ENCODE assay signal across 1 cellular context in the genomic region with DNA sequence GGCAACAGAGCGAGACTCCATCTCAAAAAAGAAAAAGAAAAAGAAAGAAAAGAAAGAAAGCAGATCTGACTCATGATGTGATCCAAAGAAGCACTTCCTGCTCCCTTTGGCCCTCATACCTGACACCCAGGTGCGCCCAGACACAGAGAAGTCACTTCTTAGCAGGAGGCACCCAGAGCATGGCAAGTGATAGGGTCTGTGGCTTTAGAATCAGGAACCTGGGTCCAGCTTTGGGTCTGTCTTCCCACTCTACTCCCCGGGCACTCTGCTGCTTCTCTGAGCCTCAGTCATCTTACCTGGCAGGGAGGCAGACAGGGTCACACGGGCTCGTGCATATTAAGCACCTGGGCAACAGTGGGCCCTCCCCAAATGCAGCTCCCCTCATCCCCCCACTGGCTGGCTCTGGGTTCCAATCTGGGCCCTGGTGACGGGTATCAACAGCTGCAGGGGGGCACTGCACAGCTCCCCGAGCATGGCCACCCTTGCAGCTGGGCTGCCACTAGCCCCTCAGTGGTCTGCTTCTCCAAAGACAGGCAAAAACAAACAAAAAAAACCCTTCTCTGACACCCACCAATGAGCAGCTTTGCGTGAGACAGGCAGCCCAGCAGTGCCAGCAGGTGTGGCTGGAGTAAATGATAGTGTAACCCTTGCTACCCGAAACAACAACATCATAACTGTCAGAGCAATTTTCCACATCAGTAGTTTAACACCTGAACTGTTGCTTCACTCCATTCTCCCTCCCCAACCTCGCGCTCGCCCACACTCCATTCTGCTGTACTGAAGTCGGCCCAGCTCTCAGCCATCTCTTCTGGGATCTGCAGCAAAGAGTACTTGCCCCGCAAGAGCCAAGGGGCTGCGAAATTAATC.
TF ChIP-seq lines count a peak whose summit lies in the region.

No MANE protein-coding gene starts in this region.

TF ChIP-seq in HEK293, 187 proteins besides CTCF, POLR2A, EP300 and RAD21 (continued from another document and continues in another):
- TF ChIP-seq ZBTB21 (tag by site-specific recombination; IDR thresholded peaks at IDR 0.05) (no peak), TCF7L2 (IDR thresholded peaks at IDR 0.05; ENCODE audit: borderline replicate concordance, low read depth, low read length) (no peak), ZNF629 (tag by site-specific recombination; IDR thresholded peaks at IDR 0.05) (peak; percentile 16; the same call in 1 of the 2 replicates), ZXDB (tag by site-specific recombination; IDR thresholded peaks at IDR 0.05) (peak; percentile 66; the same call in 1 of the 2 replicates), OVOL3 (tag by site-specific recombination; IDR thresholded peaks at IDR 0.05) (peak; percentile 98), ZNF416 (tag by site-specific recombination; IDR thresholded peaks at IDR 0.05) (no peak), ZNF391 (tag by site-specific recombination; IDR thresholded peaks at IDR 0.05; ENCODE audit: borderline replicate concordance, low read depth) (no peak; the same call in 1 of the 2 replicates), SP3 (tag by site-specific recombination; IDR thresholded peaks at IDR 0.05) (no peak), ZNF174 (tag by site-specific recombination; IDR thresholded peaks at IDR 0.05) (no peak), ZIC2 (tag by site-specific recombination; IDR thresholded peaks at IDR 0.05) (peak; percentile 91), ZNF704 (tag by site-specific recombination; IDR thresholded peaks at IDR 0.05) (no peak), ZNF121 (tag by site-specific recombination; IDR thresholded peaks at IDR 0.05) (0 out of 2 replicates have a peak, but pooled peaks have one; percentile 76), ZNF335 (tag by site-specific recombination; conservative IDR thresholded peaks at IDR 0.05) (no peak), ZBTB1 (tag by site-specific recombination; IDR thresholded peaks at IDR 0.05) (no peak), ZNF76 (tag by site-specific recombination; IDR thresholded peaks at IDR 0.05; ENCODE audit: borderline replicate concordance, low read depth) (no peak), ZNF146 (tag by site-specific recombination; IDR thresholded peaks at IDR 0.05) (no peak), ZNF791 (tag by site-specific recombination; IDR thresholded peaks at IDR 0.05) (no peak), ZNF404 (tag by site-specific recombination; IDR thresholded peaks at IDR 0.05) (no peak), MEIS1 (CRISPR knock-in tag; IDR thresholded peaks at IDR 0.05; ENCODE audit: borderline replicate concordance) (no peak), ZNF132 (tag by site-specific recombination; IDR thresholded peaks at IDR 0.05; ENCODE audit: borderline replicate concordance) (no peak), ZBTB48 (tag by site-specific recombination; IDR thresholded peaks at IDR 0.05) (peak; percentile 46; the same call in 1 of the 2 replicates), ZNF585B (tag by site-specific recombination; IDR thresholded peaks at IDR 0.05) (no peak), ZNF654 (tag by site-specific recombination; IDR thresholded peaks at IDR 0.05; ENCODE audit: low read depth) (no peak), ZNF248 (tag by site-specific recombination; IDR thresholded peaks at IDR 0.05) (no peak), GLI2 (tag by site-specific recombination; IDR thresholded peaks at IDR 0.05; ENCODE audit: borderline replicate concordance, low read depth) (no peak), ZNF114 (tag by site-specific recombination; IDR thresholded peaks at IDR 0.05) (no peak), ZNF530 (tag by site-specific recombination; IDR thresholded peaks at IDR 0.05; ENCODE audit: low read depth) (no peak), ZFP37 (tag by site-specific recombination; IDR thresholded peaks at IDR 0.05) (no peak), ZNF560 (tag by site-specific recombination; IDR thresholded peaks at IDR 0.05; ENCODE audit: borderline replicate concordance) (no peak), ZNF426 (tag by site-specific recombination; IDR thresholded peaks at IDR 0.05) (no peak), MYNN (tag by site-specific recombination; IDR thresholded peaks at IDR 0.05; ENCODE audit: borderline replicate concordance) (no peak), HOXD13 (CRISPR knock-in tag; IDR thresholded peaks at IDR 0.05; ENCODE audit: borderline replicate concordance) (no peak), ZBTB10 (tag by site-specific recombination; IDR thresholded peaks at IDR 0.05) (no peak), ZFP3 (tag by site-specific recombination; IDR thresholded peaks at IDR 0.05; ENCODE audit: low read depth) (peak; percentile 25; the same call in 1 of the 2 replicates), ZSCAN23 (tag by site-specific recombination; IDR thresholded peaks at IDR 0.05) (no peak), HOXA7 (CRISPR knock-in tag; IDR thresholded peaks at IDR 0.05; ENCODE audit: borderline replicate concordance) (no peak), ZNF266 (tag by site-specific recombination; IDR thresholded peaks at IDR 0.05; ENCODE audit: low read depth) (no peak), ZNF362 (tag by site-specific recombination; IDR thresholded peaks at IDR 0.05) (no peak), ZNF777 (tag by site-specific recombination; IDR thresholded peaks at IDR 0.05; ENCODE audit: borderline replicate concordance) (no peak), ZNF670 (tag by site-specific recombination; IDR thresholded peaks at IDR 0.05; ENCODE audit: low read depth) (no peak), ZNF140 (tag by site-specific recombination; IDR thresholded peaks at IDR 0.05) (no peak), PRDM1 (tag by site-specific recombination; IDR thresholded peaks at IDR 0.05) (no peak), ZNF48 (tag by site-specific recombination; IDR thresholded peaks at IDR 0.05) (no peak), ZNF473 (tag by site-specific recombination; IDR thresholded peaks at IDR 0.05) (no peak), ZNF221 (tag by site-specific recombination; IDR thresholded peaks at IDR 0.05; ENCODE audit: borderline replicate concordance) (no peak), SCRT1 (tag by site-specific recombination; IDR thresholded peaks at IDR 0.05; ENCODE audit: borderline replicate concordance) (peak; percentile 100), ZNF747 (tag by site-specific recombination; IDR thresholded peaks at IDR 0.05) (no peak), MZF1 (tag by site-specific recombination; IDR thresholded peaks at IDR 0.05; ENCODE audit: borderline replicate concordance) (no peak), KLF16 (tag by site-specific recombination; IDR thresholded peaks at IDR 0.05) (peak; percentile 60; the same call in 1 of the 2 replicates)
- TF ChIP-seq, protein P1, sequence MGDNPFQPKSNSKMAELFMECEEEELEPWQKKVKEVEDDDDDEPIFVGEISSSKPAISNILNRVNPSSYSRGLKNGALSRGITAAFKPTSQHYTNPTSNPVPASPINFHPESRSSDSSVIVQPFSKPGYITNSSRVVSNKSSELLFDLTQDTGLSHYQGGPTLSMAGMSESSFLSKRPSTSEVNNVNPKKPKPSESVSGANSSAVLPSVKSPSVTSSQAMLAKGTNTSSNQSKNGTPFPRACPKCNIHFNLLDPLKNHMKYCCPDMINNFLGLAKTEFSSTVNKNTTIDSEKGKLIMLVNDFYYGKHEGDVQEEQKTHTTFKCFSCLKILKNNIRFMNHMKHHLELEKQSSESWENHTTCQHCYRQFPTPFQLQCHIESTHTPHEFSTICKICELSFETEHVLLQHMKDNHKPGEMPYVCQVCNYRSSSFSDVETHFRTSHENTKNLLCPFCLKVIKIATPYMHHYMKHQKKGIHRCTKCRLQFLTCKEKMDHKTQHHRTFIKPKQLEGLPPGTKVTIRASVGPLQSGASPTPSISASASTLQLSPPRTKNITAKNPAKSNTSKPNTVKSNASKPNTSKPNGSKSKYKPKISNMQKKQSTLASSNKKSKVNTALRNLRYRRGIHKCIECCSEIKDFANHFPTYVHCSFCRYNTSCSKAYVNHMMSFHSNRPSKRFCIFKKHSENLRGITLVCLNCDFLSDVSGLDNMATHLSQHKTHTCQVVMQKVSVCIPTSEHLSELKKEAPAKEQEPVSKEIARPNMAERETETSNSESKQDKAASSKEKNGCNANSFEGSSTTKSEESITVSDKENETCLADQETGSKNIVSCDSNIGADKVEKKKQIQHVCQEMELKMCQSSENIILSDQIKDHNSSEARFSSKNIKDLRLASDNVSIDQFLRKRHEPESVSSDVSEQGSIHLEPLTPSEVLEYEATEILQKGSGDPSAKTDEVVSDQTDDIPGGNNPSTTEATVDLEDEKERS (tag by site-specific recombination; IDR thresholded peaks at IDR 0.05): no peak
- TF ChIP-seq, protein P2, sequence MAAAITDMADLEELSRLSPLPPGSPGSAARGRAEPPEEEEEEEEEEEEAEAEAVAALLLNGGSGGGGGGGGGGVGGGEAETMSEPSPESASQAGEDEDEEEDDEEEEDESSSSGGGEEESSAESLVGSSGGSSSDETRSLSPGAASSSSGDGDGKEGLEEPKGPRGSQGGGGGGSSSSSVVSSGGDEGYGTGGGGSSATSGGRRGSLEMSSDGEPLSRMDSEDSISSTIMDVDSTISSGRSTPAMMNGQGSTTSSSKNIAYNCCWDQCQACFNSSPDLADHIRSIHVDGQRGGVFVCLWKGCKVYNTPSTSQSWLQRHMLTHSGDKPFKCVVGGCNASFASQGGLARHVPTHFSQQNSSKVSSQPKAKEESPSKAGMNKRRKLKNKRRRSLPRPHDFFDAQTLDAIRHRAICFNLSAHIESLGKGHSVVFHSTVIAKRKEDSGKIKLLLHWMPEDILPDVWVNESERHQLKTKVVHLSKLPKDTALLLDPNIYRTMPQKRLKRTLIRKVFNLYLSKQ (tag by site-specific recombination; IDR thresholded peaks at IDR 0.05; ENCODE audit: borderline replicate concordance): no peak
- TF ChIP-seq, protein P3, sequence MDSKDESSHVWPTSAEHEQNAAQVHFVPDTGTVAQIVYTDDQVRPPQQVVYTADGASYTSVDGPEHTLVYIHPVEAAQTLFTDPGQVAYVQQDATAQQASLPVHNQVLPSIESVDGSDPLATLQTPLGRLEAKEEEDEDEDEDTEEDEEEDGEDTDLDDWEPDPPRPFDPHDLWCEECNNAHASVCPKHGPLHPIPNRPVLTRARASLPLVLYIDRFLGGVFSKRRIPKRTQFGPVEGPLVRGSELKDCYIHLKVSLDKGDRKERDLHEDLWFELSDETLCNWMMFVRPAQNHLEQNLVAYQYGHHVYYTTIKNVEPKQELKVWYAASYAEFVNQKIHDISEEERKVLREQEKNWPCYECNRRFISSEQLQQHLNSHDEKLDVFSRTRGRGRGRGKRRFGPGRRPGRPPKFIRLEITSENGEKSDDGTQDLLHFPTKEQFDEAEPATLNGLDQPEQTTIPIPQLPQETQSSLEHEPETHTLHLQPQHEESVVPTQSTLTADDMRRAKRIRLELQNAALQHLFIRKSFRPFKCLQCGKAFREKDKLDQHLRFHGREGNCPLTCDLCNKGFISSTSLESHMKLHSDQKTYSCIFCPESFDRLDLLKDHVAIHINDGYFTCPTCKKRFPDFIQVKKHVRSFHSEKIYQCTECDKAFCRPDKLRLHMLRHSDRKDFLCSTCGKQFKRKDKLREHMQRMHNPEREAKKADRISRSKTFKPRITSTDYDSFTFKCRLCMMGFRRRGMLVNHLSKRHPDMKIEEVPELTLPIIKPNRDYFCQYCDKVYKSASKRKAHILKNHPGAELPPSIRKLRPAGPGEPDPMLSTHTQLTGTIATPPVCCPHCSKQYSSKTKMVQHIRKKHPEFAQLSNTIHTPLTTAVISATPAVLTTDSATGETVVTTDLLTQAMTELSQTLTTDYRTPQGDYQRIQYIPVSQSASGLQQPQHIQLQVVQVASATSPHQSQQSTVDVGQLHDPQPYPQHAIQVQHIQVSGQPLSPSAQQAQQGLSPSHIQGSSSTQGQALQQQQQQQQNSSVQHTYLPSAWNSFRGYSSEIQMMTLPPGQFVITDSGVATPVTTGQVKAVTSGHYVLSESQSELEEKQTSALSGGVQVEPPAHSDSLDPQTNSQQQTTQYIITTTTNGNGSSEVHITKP (tag by site-specific recombination; IDR thresholded peaks at IDR 0.05): 0 out of 2 replicates have a peak, but pooled peaks have one; percentile 37
- TF ChIP-seq, protein P4, sequence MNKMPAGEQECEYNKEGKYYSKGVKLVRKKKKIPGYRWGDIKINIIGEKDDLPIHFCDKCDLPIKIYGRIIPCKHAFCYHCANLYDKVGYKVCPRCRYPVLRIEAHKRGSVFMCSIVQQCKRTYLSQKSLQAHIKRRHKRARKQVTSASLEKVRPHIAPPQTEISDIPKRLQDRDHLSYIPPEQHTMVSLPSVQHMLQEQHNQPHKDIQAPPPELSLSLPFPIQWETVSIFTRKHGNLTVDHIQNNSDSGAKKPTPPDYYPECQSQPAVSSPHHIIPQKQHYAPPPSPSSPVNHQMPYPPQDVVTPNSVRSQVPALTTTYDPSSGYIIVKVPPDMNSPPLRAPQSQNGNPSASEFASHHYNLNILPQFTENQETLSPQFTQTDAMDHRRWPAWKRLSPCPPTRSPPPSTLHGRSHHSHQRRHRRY (tag by site-specific recombination; IDR thresholded peaks at IDR 0.05): no peak
